ENCODE assay signal across 14 cellular contexts in genomic region chr7:158861936-158862704, GRCh38. TPM values are rescaled to one million over a fixed set of nuclear protein-coding genes. Genes with fewer than 3 reads are reported as not detected.
DNase-seq lines count a peak whose midpoint lies in the region; ATAC-seq and TF ChIP-seq lines count a peak whose summit lies in the region.
"Had no signal": no experiment of that assay in that cellular context is flagged by ENCODE, and none has a peak within 500 bp of the region (broad histone marks: within the 10 kb centered on the region; RNA-seq: fewer than 3 reads in every experiment).

No MANE protein-coding gene starts in this region.

- H3K27me3 Mint-ChIP-seq in activated T-cell treated with anti-CD3 and anti-CD28 coated beads, Interleukin-2, amount 50 U/mL, for 24 hours, result no peaks in the 10 kb centered on the region
- no peaks in the 10 kb centered on the region for H3K27me3 Mint-ChIP-seq in T-helper 17 cell

- peaks cover 4% of the 10 kb centered on the region for H3K36me3 Mint-ChIP-seq in activated T-cell treated with anti-CD3 and anti-CD28 coated beads, Interleukin-2, amount 50 U/mL, for 24 hours (ENCODE audit: low read depth)
- no peaks in the 10 kb centered on the region for H3K36me3 Mint-ChIP-seq in T-helper 17 cell (ENCODE audit: low read depth)

- H3K9me3 ChIP-seq in T-helper 17 cell (ENCODE audit: control insufficient read depth, low read length, poor library complexity, severe bottlenecking), result no peaks in the 10 kb centered on the region
- H3K9me3 ChIP-seq in esophagus muscularis mucosa, result no peaks in the 10 kb centered on the region
- no peaks in the 10 kb centered on the region for H3K9me3 ChIP-seq in spleen
- H3K9me3 ChIP-seq: breast epithelium, Peyer's patch had no signal

- no peak for TF ChIP-seq POLR2A in esophagus muscularis mucosa (IDR thresholded peaks at IDR 0.05; ENCODE audit: low read depth)
- TF ChIP-seq POLR2A in spleen (IDR thresholded peaks at IDR 0.05), result no peak

- intact Hi-C loops in esophagus muscularis mucosa (cut with DNase I) (loop anchor here (10.0 kb wide), 1 partner anchor 157 kb away; the partner anchor contains the start of gene NCAPG2), spleen (cut with DNase I; ENCODE audit: low total_unique reads) (no loop called here)

- H3K27ac ChIP-seq in esophagus muscularis mucosa (replicated peaks in 1 of 4) (peak overlapping the region; percentile 86 to 93 (median 88)), spleen (peak overlapping the region in 5 of 8 donors; percentile 78 to 87 (median 86))

- no peak overlapping the region for H3K4me3 ChIP-seq in esophagus muscularis mucosa
- no peak overlapping the region for H3K4me3 ChIP-seq in spleen

- no peak for ATAC-seq in T-helper 17 cell

- no peak for TF ChIP-seq EP300 in esophagus muscularis mucosa (IDR thresholded peaks at IDR 0.05)

- no peak for DNase-seq in activated T-cell treated with anti-CD3 and anti-CD28 coated beads, Interleukin-2, amount 50 U/mL, for 24 hours
- DNase-seq in activated T-cell treated with anti-CD3 and anti-CD28 coated beads for 4 hours (no peak), T-helper 17 cell (no peak), esophagus muscularis mucosa (ENCODE audit: extremely low spot score) (no peak), spleen (no peak), GM13976 (ENCODE audit: low spot score) (no peak), DMS114 treated with DMSO at 0.1 percent for 48 hours (lab: John Stamatoyannopoulos, UW; ENCODE audit: unreplicated experiment) (no peak), G401 (ENCODE audit: low spot score) (no peak)
- DNase-seq: activated CD8-positive, alpha-beta memory T cell treated with anti-CD3 and anti-CD28 coated beads, Interleukin-2, amount 50 U/mL, for 4 hours; GOT3; NCI-H510A treated with DMSO at 0.1 percent for 48 hours; Peyer's patch; T1000 had no signal

- H3K27ac Mint-ChIP-seq in activated T-cell treated with anti-CD3 and anti-CD28 coated beads, Interleukin-2, amount 50 U/mL, for 24 hours, result peak overlapping the region; percentile 33
- no peak overlapping the region for H3K27ac Mint-ChIP-seq in T-helper 17 cell

- no peaks in the 10 kb centered on the region for H3K9me3 Mint-ChIP-seq in activated T-cell treated with anti-CD3 and anti-CD28 coated beads, Interleukin-2, amount 50 U/mL, for 24 hours

- no peaks in the 10 kb centered on the region for H3K36me3 ChIP-seq in esophagus muscularis mucosa
- H3K36me3 ChIP-seq in spleen, result no peaks in the 10 kb centered on the region
- H3K36me3 ChIP-seq: breast epithelium, Peyer's patch had no signal

- H3K4me1 ChIP-seq in esophagus muscularis mucosa (peaks cover 34 to 68% (median 48%) of the 10 kb centered on the region in 4 donors), spleen (peaks cover 20 to 64% (median 31%) of the 10 kb centered on the region in 6 donors)

- peak overlapping the region; percentile 51 for H3K4me3 Mint-ChIP-seq in activated T-cell treated with anti-CD3 and anti-CD28 coated beads, Interleukin-2, amount 50 U/mL, for 24 hours
- peak overlapping the region; percentile 28 for H3K4me3 Mint-ChIP-seq in T-helper 17 cell

- in situ Hi-C loops in GM13976 (cut with MboI; ENCODE audit: low sequenced_read_pairs, unreplicated experiment) (no loop called here), G401 (cut with HindIII; ENCODE audit: low sequenced_read_pairs) (no loop called here)

- WGBS in esophagus muscularis mucosa, result 88% methylated on average over 11 of the region's 11 CpGs
- 83 to 93% (median 88%) methylated on average over 11 of the region's 11 CpGs for WGBS in spleen, 5 donors

- H3K27me3 ChIP-seq in esophagus muscularis mucosa, result no peaks in the 10 kb centered on the region
- H3K27me3 ChIP-seq in spleen (replicated peaks in 1 of 7), result no peaks in the 10 kb centered on the region
- H3K27me3 ChIP-seq: breast epithelium, Peyer's patch had no signal

- no peak for TF ChIP-seq CTCF in esophagus muscularis mucosa (IDR thresholded peaks at IDR 0.05)
- no peak for TF ChIP-seq CTCF in spleen (IDR thresholded peaks at IDR 0.05 in 8 of 11, conservative IDR thresholded peaks at IDR 0.05 in 3 of 11)
- TF ChIP-seq CTCF in GM13976 (IDR thresholded peaks at IDR 0.05; ENCODE audit: borderline replicate concordance, control extremely low read depth, extremely low read depth, insufficient read depth, missing control alignments), result no peak

- H3K4me1 Mint-ChIP-seq in activated T-cell treated with anti-CD3 and anti-CD28 coated beads, Interleukin-2, amount 50 U/mL, for 24 hours (ENCODE audit: low read depth), result peaks cover 53% of the 10 kb centered on the region
- H3K4me1 Mint-ChIP-seq in T-helper 17 cell, result peaks cover 23% of the 10 kb centered on the region

RNA-seq across cellular contexts. Expression of gene DYNC2I1, which starts 5.8 kb away (rescaled TPM):
- total RNA-seq in T-helper 17 cell, result 10 to 100 TPM; 12.4 to 15.0 TPM
- total RNA-seq in esophagus muscularis mucosa, result 10 to 100 TPM; 18.3 to 32.0 (median 24.9) TPM
- 10 to 100 TPM; 14.9 to 21.7 (median 17.8) TPM for total RNA-seq in spleen
- polyA plus RNA-seq in spleen, result 1 to 10 TPM; 3.7 to 8.6 (median 8.0) TPM
- 1.6 and 10.6 TPM in 2 replicates for total RNA-seq in G401 (2014; rRNA removed; shearing (Covaris generic))

RNA-seq across cellular contexts. Expression of gene ESYT2, which starts 32.8 kb away (rescaled TPM):
- total RNA-seq in T-helper 17 cell (100 to 1,000 TPM; 104 to 113 TPM), esophagus muscularis mucosa (100 to 1,000 TPM; 166 to 235 (median 202) TPM), spleen (10 to 100 TPM; 37.1 to 61.0 (median 47.2) TPM)
- 10 to 100 TPM in 2 of 3 donors, 1 to 10 TPM in 1; 6.6 to 10.3 (median 10.0) TPM for polyA plus RNA-seq in spleen
- total RNA-seq in G401 (2014; rRNA removed; shearing (Covaris generic)), result 26.6 and 34.8 TPM in 2 replicates
